In genomic region chr5:90844931-90845330, GRCh38 we compare ENCODE assay signal across 20 cellular contexts.
DNase-seq lines count a peak whose midpoint lies in the region; TF ChIP-seq lines count a peak whose summit lies in the region.
"Had no signal": no experiment of that assay in that cellular context is flagged by ENCODE, and none has a peak within 500 bp of the region (broad histone marks: within the 10 kb centered on the region; RNA-seq: fewer than 3 reads in every experiment).

No MANE protein-coding gene starts in this region.

- POLR2A ChIA-PET in MCF 10A (lab: Yijun Ruan, JAX): no interaction called here

- H3K79me2 ChIP-seq in osteoblast (ENCODE audit: insufficient read depth, low read length): no peaks in the 10 kb centered on the region

- no peaks in the 10 kb centered on the region for H3K4me1 Mint-ChIP-seq in MCF 10A (ENCODE audit: insufficient read depth, unreplicated experiment)

- H4K20me1 ChIP-seq in osteoblast (ENCODE audit: insufficient read depth, low read length): no peaks in the 10 kb centered on the region

- in situ Hi-C loops in brain microvascular endothelial cell (cut with HindIII; ENCODE audit: low pct_ligation_motif_present, low sequenced_read_pairs): no loop called here

- H3K9me3 Mint-ChIP-seq in MCF 10A (ENCODE audit: unreplicated experiment): no peaks in the 10 kb centered on the region

- H3K4me1 ChIP-seq in breast epithelium (no peaks in the 10 kb centered on the region), osteoblast (ENCODE audit: insufficient read depth, low read length) (no peaks in the 10 kb centered on the region)
- H3K4me1 ChIP-seq: SJSA1 had no signal

- H3K27ac Mint-ChIP-seq in MCF 10A (ENCODE audit: low read depth, unreplicated experiment): no peak overlapping the region

- H3K27ac ChIP-seq in breast epithelium (no peak overlapping the region), osteoblast (ENCODE audit: low read depth, low read length) (no peak overlapping the region), brain microvascular endothelial cell (no peak overlapping the region)
- H3K27ac ChIP-seq: GM23248, SJSA1 had no signal

- CTCF ChIA-PET in MCF 10A (lab: Yijun Ruan, JAX): no interaction called here

- no peak overlapping the region for H3K4me3 ChIP-seq in breast epithelium
- no peak overlapping the region for H3K4me3 ChIP-seq in epithelial cell of esophagus (ENCODE audit: low read length)
- H3K4me3 ChIP-seq in osteoblast (ENCODE audit: insufficient read depth, low read length): no peak overlapping the region
- H3K4me3 ChIP-seq in brain microvascular endothelial cell (ENCODE audit: low read depth, low read length): no peak overlapping the region
- H3K4me3 ChIP-seq: GM23248, SJSA1 had no signal

- H3K4me2 ChIP-seq in osteoblast (ENCODE audit: insufficient read depth, low read length): no peak overlapping the region

- intact Hi-C loops in MCF 10A (cut with micrococcal nuclease): no loop called here
- intact Hi-C loops in breast epithelium (cut with DNase I; ENCODE audit: low total_unique reads): no loop called here
- intact Hi-C loops in posterior vena cava (cut with DNase I): no loop called here

- TF ChIP-seq CTCF in MCF 10A (IDR thresholded peaks at IDR 0.05; ENCODE audit: unreplicated experiment) (no peak), breast epithelium (IDR thresholded peaks at IDR 0.05) (no peak), epithelial cell of esophagus (IDR thresholded peaks at IDR 0.05; ENCODE audit: insufficient read depth, low read depth, low read length, missing control alignments) (no peak), osteoblast (IDR thresholded peaks at IDR 0.05; ENCODE audit: extremely low read depth, low read depth, low read length) (no peak), brain microvascular endothelial cell (IDR thresholded peaks at IDR 0.05; ENCODE audit: low read depth, low read length, missing control alignments) (no peak)

- no peak overlapping the region for H3K4me3 Mint-ChIP-seq in MCF 10A (ENCODE audit: unreplicated experiment)

- DNase-seq in MCF 10A (ENCODE audit: unreplicated experiment): peak; percentile 14
- DNase-seq in breast epithelium (ENCODE audit: low spot score in 2 of 2): no peak
- DNase-seq in epithelial cell of esophagus (ENCODE audit: low read depth): peak; percentile 46
- DNase-seq in osteoblast (ENCODE audit: insufficient read length, low spot score, missing footprints): peak; percentile 13
- DNase-seq in posterior vena cava (ENCODE audit: low spot score): no peak
- no peak for DNase-seq in COLO668 (lab: John Stamatoyannopoulos, UW; ENCODE audit: unreplicated experiment)
- DNase-seq in amygdala (lab: John Stamatoyannopoulos, UW): no peak
- DNase-seq in brain microvascular endothelial cell: no peak
- DNase-seq: 8988T, GM23248, H7, Karpas-422, NCI-H1092 treated with DMSO at 0.1 percent for 48 hours, NCI-H1436, NCI-H187, NCI-H2107, NCI-H446, NCI-H524 treated with DMSO at 0.1 percent for 48 hours, NCI-H774 had no signal

- H3K36me3 ChIP-seq in breast epithelium: no peaks in the 10 kb centered on the region
- no peaks in the 10 kb centered on the region for H3K36me3 ChIP-seq in osteoblast (ENCODE audit: insufficient read depth, low read length)
- no peaks in the 10 kb centered on the region for H3K36me3 ChIP-seq in brain microvascular endothelial cell (replicated peaks)
- H3K36me3 ChIP-seq: SJSA1 had no signal

- H3K27me3 Mint-ChIP-seq in MCF 10A (ENCODE audit: insufficient read depth, unreplicated experiment): no peaks in the 10 kb centered on the region

- no peaks in the 10 kb centered on the region for H3K36me3 Mint-ChIP-seq in MCF 10A (ENCODE audit: insufficient read depth, unreplicated experiment)

- H3K9me3 ChIP-seq in breast epithelium: no peaks in the 10 kb centered on the region
- H3K9me3 ChIP-seq in osteoblast (ENCODE audit: low read depth, low read length): no peaks in the 10 kb centered on the region
- H3K9me3 ChIP-seq: SJSA1 had no signal

- H2AFZ ChIP-seq in osteoblast (ENCODE audit: low read length): no peak overlapping the region
- H2AFZ ChIP-seq: GM23248 had no signal

- TF ChIP-seq POLR2A in breast epithelium (IDR thresholded peaks at IDR 0.05): no peak

- H3K27me3 ChIP-seq in breast epithelium: no peaks in the 10 kb centered on the region
- H3K27me3 ChIP-seq in osteoblast (ENCODE audit: insufficient read depth, low read length): no peaks in the 10 kb centered on the region
- H3K27me3 ChIP-seq in brain microvascular endothelial cell (replicated peaks): no peaks in the 10 kb centered on the region

- no TSS peak for BruUV-seq in MCF 10A (replicated peaks; lab: Mats Ljungman, UMichigan)

Comparison
In these comparisons a context has a peak if more than half of its experiments do, and no peak if none do; other contexts are left out.
1. DNase-seq: peak in MCF 10A (single experiment), epithelial cell of esophagus (single experiment) and osteoblast (single experiment); none in breast epithelium (0 of 2), posterior vena cava (single experiment), COLO668 (single experiment), amygdala (0 of 56) and brain microvascular endothelial cell (single experiment).